ENCODE assay signal across 20 cellular contexts in the genomic region with DNA sequence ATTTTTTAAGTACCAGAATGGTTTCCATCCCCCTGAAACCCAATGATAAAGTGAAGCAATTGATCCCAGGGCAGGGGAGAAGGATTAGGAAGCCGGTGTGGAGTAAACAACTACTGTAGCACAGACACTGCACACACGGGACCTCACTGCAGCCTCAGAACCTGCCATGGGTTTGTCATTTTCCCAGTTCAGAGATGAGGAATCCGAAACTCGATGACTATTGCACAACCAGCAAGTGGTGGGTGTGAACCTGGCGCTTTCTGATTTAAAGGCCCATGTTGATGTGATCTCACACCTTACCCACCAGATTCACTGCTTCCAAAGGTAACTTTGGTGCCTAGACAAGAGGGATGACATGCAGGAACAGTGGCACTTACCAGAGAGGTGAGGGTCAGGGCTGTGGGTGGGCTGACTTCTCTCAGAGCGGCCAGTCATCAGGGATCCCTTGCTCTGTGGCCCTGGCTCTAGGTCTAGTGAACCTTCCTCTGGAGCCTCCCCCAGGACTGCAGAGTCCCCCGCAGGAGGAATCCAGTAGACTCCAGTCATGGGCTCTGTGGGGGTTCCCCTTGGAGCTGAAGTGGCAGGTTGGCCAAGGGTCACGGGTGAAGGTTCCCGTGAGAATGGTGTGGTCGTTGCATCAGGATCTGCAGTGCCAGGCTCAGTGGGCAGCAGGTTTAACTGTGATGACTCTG.
DNase-seq lines count a peak whose midpoint lies in the region; ATAC-seq and TF ChIP-seq lines count a peak whose summit lies in the region.
"Had no signal": no experiment of that assay in that cellular context is flagged by ENCODE, and none has a peak within 500 bp of the region (broad histone marks: within the 10 kb centered on the region; RNA-seq: fewer than 3 reads in every experiment).

No MANE protein-coding gene starts in this region.

- in situ Hi-C loops in IMR-90 (cut with MboI; ENCODE audit: low sequenced_read_pairs) (no loop called here), KBM-7 (cut with MboI; ENCODE audit: low pct_unique_long_range_greater_than_20kb, low sequenced_read_pairs) (no loop called here)

- no peak overlapping the region for H2BK120ac ChIP-seq in IMR-90 (ENCODE audit: low read depth, low read length)

- no peak overlapping the region for H2AK9ac ChIP-seq in IMR-90 (replicated peaks; ENCODE audit: low read depth, low read length, poor library complexity)

- no peaks in the 10 kb centered on the region for H3K27me3 Mint-ChIP-seq in stimulated activated naive B cell treated with anti-CD40 and anti-IgM and Interleukin-4, amounts not matched to agents 10 μg/mL and 1 μg/mL and 100 μg/mL, for 72 hours
- H3K27me3 Mint-ChIP-seq: activated naive CD8-positive, alpha-beta T cell had no signal

- no peaks in the 10 kb centered on the region for H4K20me1 ChIP-seq in IMR-90 (ENCODE audit: insufficient read depth, low read length)

- H3K4me1 ChIP-seq in IMR-90 (ENCODE audit: control insufficient read depth, insufficient read depth, low read length) = no peaks in the 10 kb centered on the region

- no peak overlapping the region for H2BK15ac ChIP-seq in IMR-90 (ENCODE audit: low read depth, low read length)

- H3K4me1 Mint-ChIP-seq in stimulated activated effector memory CD8-positive, alpha-beta T cell treated with anti-CD3 and anti-CD28 coated beads, Interleukin-12 subunit alpha, Interleukin-12 subunit beta, amount 100 ng/mL, for 72 hours = no peaks in the 10 kb centered on the region
- no peaks in the 10 kb centered on the region for H3K4me1 Mint-ChIP-seq in stimulated activated naive B cell treated with anti-CD40 and anti-IgM and Interleukin-4, amounts not matched to agents 10 μg/mL and 1 μg/mL and 100 μg/mL, for 72 hours
- H3K4me1 Mint-ChIP-seq: CD14-positive monocyte, natural killer cell had no signal

- no peak overlapping the region for H3K4ac ChIP-seq in IMR-90 (ENCODE audit: low read depth, low read length)

- no peak overlapping the region for H2AK5ac ChIP-seq in IMR-90 (ENCODE audit: low read depth, low read length)

- no TSS peak for BruUV-seq in IMR-90 (replicated peaks; lab: Mats Ljungman, UMichigan)

- H4K91ac ChIP-seq in IMR-90 (ENCODE audit: insufficient read depth, low read depth, low read length) = no peak overlapping the region

- H3K14ac ChIP-seq in IMR-90 (replicated peaks; ENCODE audit: low read depth, low read length) = no peak overlapping the region

- POLR2A ChIA-PET in IMR-90 (lab: Charles Lee; ENCODE audit: unreplicated experiment) = no interaction called here

- H2BK5ac ChIP-seq in IMR-90 (ENCODE audit: low read depth, low read length, poor library complexity, severe bottlenecking) = no peak overlapping the region

- H3K4me3 ChIP-seq in IMR-90 (ENCODE audit: insufficient read depth, low read depth, low read length) (no peak overlapping the region), epithelial cell of esophagus (ENCODE audit: low read length) (no peak overlapping the region)
- H3K4me3 ChIP-seq: left ventricle myocardium inferior had no signal

- no peak overlapping the region for H4K8ac ChIP-seq in IMR-90 (ENCODE audit: low read depth in 2 of 2, low read length in 2 of 2)

- no peak overlapping the region for H2AFZ ChIP-seq in IMR-90 (replicated peaks; ENCODE audit: low read length, poor library complexity)

- H3K56ac ChIP-seq in IMR-90 (ENCODE audit: extremely low read depth, insufficient read depth, low read length) = no peak overlapping the region

- TF ChIP-seq RAD21 in IMR-90 (IDR thresholded peaks at IDR 0.05; ENCODE audit: low read length) = no peak

- dilution Hi-C loops in IMR-90 (cut with HindIII; ENCODE audit: low sequenced_read_pairs, unreplicated experiment) = no loop called here

- H3K9me1 ChIP-seq in IMR-90 (ENCODE audit: insufficient read depth, low read length) = no peaks in the 10 kb centered on the region

- intact Hi-C loops in IMR-90 (cut with micrococcal nuclease) = no loop called here

- H3K27ac ChIP-seq in IMR-90 (ENCODE audit: insufficient read depth, low read length) = no peak overlapping the region
- H3K27ac ChIP-seq: left ventricle myocardium inferior had no signal

- H3K36me3 ChIP-seq in IMR-90 (ENCODE audit: control insufficient read depth, insufficient read depth, low read length) = no peaks in the 10 kb centered on the region

- no peak overlapping the region for H3K4me2 ChIP-seq in IMR-90 (ENCODE audit: low read depth, low read length)
- H3K4me2 ChIP-seq: SK-N-SH had no signal

- WGBS in IMR-90 (ENCODE audit: extremely low coverage in 2 of 2, insufficient read length in 1 of 2), 2 experiments = no CpG with 5 or more reads among the region's 10 CpGs

- CTCF ChIA-PET in IMR-90 (lab: Yijun Ruan, JAX) = no interaction called here

- H3K9me3 Mint-ChIP-seq in activated naive CD4-positive, alpha-beta T cell treated with anti-CD3 and anti-CD28 coated beads, Interleukin-2, amount 50 U/mL, for 72 hours = no peaks in the 10 kb centered on the region
- H3K9me3 Mint-ChIP-seq in stimulated activated effector memory CD8-positive, alpha-beta T cell treated with anti-CD3 and anti-CD28 coated beads, Interleukin-12 subunit alpha, Interleukin-12 subunit beta, amount 100 ng/mL, for 72 hours = no peaks in the 10 kb centered on the region
- no peaks in the 10 kb centered on the region for H3K9me3 Mint-ChIP-seq in stimulated activated naive B cell treated with anti-CD40 and anti-IgM and Interleukin-4, amounts not matched to agents 10 μg/mL and 1 μg/mL and 100 μg/mL, for 72 hours
- H3K9me3 Mint-ChIP-seq: CD14-positive monocyte, natural killer cell had no signal

- H3K9ac ChIP-seq in IMR-90 (ENCODE audit: low read depth, low read length) = no peak overlapping the region
- H3K9ac ChIP-seq: SK-N-SH had no signal

- no peak for TF ChIP-seq CTCF in IMR-90 (conservative IDR thresholded peaks at IDR 0.05; ENCODE audit: low read depth, low read length)
- no peak for TF ChIP-seq CTCF in epithelial cell of esophagus (IDR thresholded peaks at IDR 0.05; ENCODE audit: insufficient read depth, low read depth, low read length, missing control alignments)

- H3K4me3 Mint-ChIP-seq in stimulated activated effector memory CD8-positive, alpha-beta T cell treated with anti-CD3 and anti-CD28 coated beads, Interleukin-12 subunit alpha, Interleukin-12 subunit beta, amount 100 ng/mL, for 72 hours = no peak overlapping the region
- H3K4me3 Mint-ChIP-seq in stimulated activated naive B cell treated with anti-CD40 and anti-IgM and Interleukin-4, amounts not matched to agents 10 μg/mL and 1 μg/mL and 100 μg/mL, for 72 hours = no peak overlapping the region
- H3K4me3 Mint-ChIP-seq: activated naive CD8-positive, alpha-beta T cell; CD14-positive monocyte; natural killer cell had no signal

- no peak overlapping the region for H3K23ac ChIP-seq in IMR-90 (ENCODE audit: low read depth, low read length)

- H3K18ac ChIP-seq in IMR-90 (ENCODE audit: low read depth, low read length) = no peak overlapping the region

- H2BK20ac ChIP-seq in IMR-90 (ENCODE audit: low read depth, low read length) = no peak overlapping the region

- no peak for DNase-seq in activated naive CD4-positive, alpha-beta T cell treated with anti-CD3 and anti-CD28 coated beads, Interleukin-2, amount 50 U/mL, for 72 hours (ENCODE audit: low spot score in 2 of 2)
- no peak for DNase-seq in activated naive CD4-positive, alpha-beta T cell treated with anti-CD3 and anti-CD28 coated beads, Interleukin-2, amount 50 U/mL, for 16 hours
- DNase-seq in IMR-90 (no peak), epithelial cell of esophagus (ENCODE audit: low read depth) (peak; percentile 10), KBM-7 (no peak)
- DNase-seq in stimulated activated effector memory CD8-positive, alpha-beta T cell treated with anti-CD3 and anti-CD28 coated beads, Interleukin-12 subunit alpha, Interleukin-12 subunit beta, amount 100 ng/mL, for 72 hours (ENCODE audit: low spot score in 2 of 2) = no peak
- no peak for DNase-seq in stimulated activated naive B cell treated with anti-CD40 and anti-IgM and Interleukin-4, amounts not matched to agents 10 μg/mL and 1 μg/mL and 100 μg/mL, for 72 hours
- DNase-seq: activated CD4-positive, alpha-beta T cell treated with anti-CD3 and anti-CD28 coated beads, Interleukin-2, amount 50 U/mL, for 4 hours; aorta; cortex of kidney; HCEC 1CT; left ventricle myocardium inferior; midbrain; natural killer cell; NCI-H2029 treated with DMSO at 0.1 percent for 48 hours; NCI-H2227 treated with DMSO at 0.1 percent for 48 hours; NCI-H748 treated with DMSO at 0.1 percent for 48 hours; SK-N-SH had no signal

- peaks cover 60% of the 10 kb centered on the region for H3K27me3 ChIP-seq in IMR-90 (ENCODE audit: control insufficient read depth, insufficient read depth, low read length)

- no peak overlapping the region for H4K5ac ChIP-seq in IMR-90 (ENCODE audit: low read depth, low read length)

- H3K36me3 Mint-ChIP-seq in activated naive CD4-positive, alpha-beta T cell treated with anti-CD3 and anti-CD28 coated beads, Interleukin-2, amount 50 U/mL, for 72 hours = no peaks in the 10 kb centered on the region
- H3K36me3 Mint-ChIP-seq in stimulated activated effector memory CD8-positive, alpha-beta T cell treated with anti-CD3 and anti-CD28 coated beads, Interleukin-12 subunit alpha, Interleukin-12 subunit beta, amount 100 ng/mL, for 72 hours = no peaks in the 10 kb centered on the region
- no peaks in the 10 kb centered on the region for H3K36me3 Mint-ChIP-seq in stimulated activated naive B cell treated with anti-CD40 and anti-IgM and Interleukin-4, amounts not matched to agents 10 μg/mL and 1 μg/mL and 100 μg/mL, for 72 hours
- H3K36me3 Mint-ChIP-seq: activated naive CD8-positive, alpha-beta T cell; CD14-positive monocyte; natural killer cell had no signal

- H3K27ac Mint-ChIP-seq in activated naive CD4-positive, alpha-beta T cell treated with anti-CD3 and anti-CD28 coated beads, Interleukin-2, amount 50 U/mL, for 72 hours = no peak overlapping the region
- no peak overlapping the region for H3K27ac Mint-ChIP-seq in stimulated activated effector memory CD8-positive, alpha-beta T cell treated with anti-CD3 and anti-CD28 coated beads, Interleukin-12 subunit alpha, Interleukin-12 subunit beta, amount 100 ng/mL, for 72 hours
- H3K27ac Mint-ChIP-seq in stimulated activated naive B cell treated with anti-CD40 and anti-IgM and Interleukin-4, amounts not matched to agents 10 μg/mL and 1 μg/mL and 100 μg/mL, for 72 hours = no peak overlapping the region
- H3K27ac Mint-ChIP-seq: activated naive CD8-positive, alpha-beta T cell; CD14-positive monocyte; natural killer cell had no signal

- TF ChIP-seq POLR2A in IMR-90 (IDR thresholded peaks at IDR 0.05; ENCODE audit: low read depth, low read length) = no peak

- peak; percentile 39 to 88 for ATAC-seq in activated naive CD4-positive, alpha-beta T cell treated with anti-CD3 and anti-CD28 coated beads, Interleukin-2, amount 50 U/mL, for 72 hours
- no peak for ATAC-seq in IMR-90 (ENCODE audit: low read depth)
- ATAC-seq in stimulated activated effector memory CD8-positive, alpha-beta T cell treated with anti-CD3 and anti-CD28 coated beads, Interleukin-12 subunit alpha, Interleukin-12 subunit beta, amount 100 ng/mL, for 72 hours = peak; percentile 75
- no peak for ATAC-seq in stimulated activated naive B cell treated with anti-CD40 and anti-IgM and Interleukin-4, amounts not matched to agents 10 μg/mL and 1 μg/mL and 100 μg/mL, for 72 hours (replicated peaks)
- ATAC-seq: natural killer cell had no signal

- H3K9me3 ChIP-seq in IMR-90 (ENCODE audit: control insufficient read depth, insufficient read depth, low read length) = no peaks in the 10 kb centered on the region
- H3K9me3 ChIP-seq: left ventricle myocardium inferior, SK-N-SH had no signal

- no peaks in the 10 kb centered on the region for H3K79me1 ChIP-seq in IMR-90 (ENCODE audit: low read depth in 1 of 2, low read length in 2 of 2)

Comparison
In these comparisons a context has a peak if more than half of its experiments do, and no peak if none do; other contexts are left out.
1. ATAC-seq: peak in activated naive CD4-positive, alpha-beta T cell treated with anti-CD3 and anti-CD28 coated beads, Interleukin-2, amount 50 U/mL, for 72 hours (2 of 2) and stimulated activated effector memory CD8-positive, alpha-beta T cell treated with anti-CD3 and anti-CD28 coated beads, Interleukin-12 subunit alpha, Interleukin-12 subunit beta, amount 100 ng/mL, for 72 hours (single experiment); none in IMR-90 (single experiment) and stimulated activated naive B cell treated with anti-CD40 and anti-IgM and Interleukin-4, amounts not matched to agents 10 μg/mL and 1 μg/mL and 100 μg/mL, for 72 hours (0 of 2).